1 cellular context compared by ENCODE assay signal in the genomic region with DNA sequence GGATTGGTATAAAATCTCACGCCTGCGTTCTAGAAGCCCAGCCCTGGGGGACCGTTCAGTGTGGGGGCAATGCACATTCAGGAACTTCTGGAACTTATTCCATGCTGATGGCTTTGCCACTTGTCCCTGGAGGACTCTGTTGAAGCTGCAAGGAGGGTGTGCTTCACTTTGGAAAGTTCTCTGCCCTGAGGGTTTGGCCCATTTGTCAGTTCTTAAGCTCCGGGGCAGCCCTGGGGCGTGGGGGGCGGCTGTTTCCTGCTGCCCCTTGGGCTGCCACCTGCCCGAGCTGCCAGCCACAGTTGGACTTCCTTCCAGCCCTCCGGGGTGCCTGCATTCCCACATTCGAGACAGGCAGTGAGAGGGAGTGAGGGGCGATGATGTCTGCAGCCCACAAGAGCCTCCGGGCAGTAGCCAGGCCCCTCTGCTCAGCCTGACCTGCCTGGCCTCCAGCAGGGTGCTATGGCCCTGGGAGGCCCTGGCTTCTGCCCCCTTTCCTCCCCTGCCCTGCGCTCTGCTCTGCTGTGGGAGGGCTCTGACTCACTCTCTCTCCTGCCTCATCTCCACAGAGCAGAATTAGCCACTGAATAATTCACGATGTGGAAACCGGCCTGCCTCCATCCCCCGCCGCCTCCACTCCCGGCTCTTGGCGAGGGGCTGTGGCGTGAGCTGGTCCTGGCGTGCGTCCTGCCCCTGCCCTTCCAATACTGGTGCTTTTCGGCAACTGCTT.
TF ChIP-seq lines count a peak whose summit lies in the region.

No MANE protein-coding gene starts in this region.

TF ChIP-seq in WTC11, 78 proteins besides CTCF, POLR2A, EP300 and RAD21 (continued from another document):
- TF ChIP-seq, protein P1, sequence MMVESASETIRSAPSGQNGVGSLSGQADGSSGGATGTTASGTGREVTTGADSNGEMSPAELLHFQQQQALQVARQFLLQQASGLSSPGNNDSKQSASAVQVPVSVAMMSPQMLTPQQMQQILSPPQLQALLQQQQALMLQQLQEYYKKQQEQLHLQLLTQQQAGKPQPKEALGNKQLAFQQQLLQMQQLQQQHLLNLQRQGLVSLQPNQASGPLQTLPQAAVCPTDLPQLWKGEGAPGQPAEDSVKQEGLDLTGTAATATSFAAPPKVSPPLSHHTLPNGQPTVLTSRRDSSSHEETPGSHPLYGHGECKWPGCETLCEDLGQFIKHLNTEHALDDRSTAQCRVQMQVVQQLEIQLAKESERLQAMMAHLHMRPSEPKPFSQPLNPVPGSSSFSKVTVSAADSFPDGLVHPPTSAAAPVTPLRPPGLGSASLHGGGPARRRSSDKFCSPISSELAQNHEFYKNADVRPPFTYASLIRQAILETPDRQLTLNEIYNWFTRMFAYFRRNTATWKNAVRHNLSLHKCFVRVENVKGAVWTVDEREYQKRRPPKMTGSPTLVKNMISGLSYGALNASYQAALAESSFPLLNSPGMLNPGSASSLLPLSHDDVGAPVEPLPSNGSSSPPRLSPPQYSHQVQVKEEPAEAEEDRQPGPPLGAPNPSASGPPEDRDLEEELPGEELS (CRISPR knock-in tag; IDR thresholded peaks at IDR 0.05) = no peak
- TF ChIP-seq OVOL2 (CRISPR knock-in tag; IDR thresholded peaks at IDR 0.05; ENCODE audit: borderline replicate concordance) = no peak
- TF ChIP-seq, protein P2, sequence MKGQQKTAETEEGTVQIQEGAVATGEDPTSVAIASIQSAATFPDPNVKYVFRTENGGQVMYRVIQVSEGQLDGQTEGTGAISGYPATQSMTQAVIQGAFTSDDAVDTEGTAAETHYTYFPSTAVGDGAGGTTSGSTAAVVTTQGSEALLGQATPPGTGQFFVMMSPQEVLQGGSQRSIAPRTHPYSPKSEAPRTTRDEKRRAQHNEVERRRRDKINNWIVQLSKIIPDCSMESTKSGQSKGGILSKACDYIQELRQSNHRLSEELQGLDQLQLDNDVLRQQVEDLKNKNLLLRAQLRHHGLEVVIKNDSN (CRISPR knock-in tag; IDR thresholded peaks at IDR 0.05) = 0 out of 2 replicates have a peak, but pooled peaks have one; percentile 11
- TF ChIP-seq ATF1 (CRISPR knock-in tag; IDR thresholded peaks at IDR 0.05) = no peak
TF ChIP-seq in WTC11: peak in this region for 2.
